ENCODE assay signal across 18 cellular contexts in the genomic region with DNA sequence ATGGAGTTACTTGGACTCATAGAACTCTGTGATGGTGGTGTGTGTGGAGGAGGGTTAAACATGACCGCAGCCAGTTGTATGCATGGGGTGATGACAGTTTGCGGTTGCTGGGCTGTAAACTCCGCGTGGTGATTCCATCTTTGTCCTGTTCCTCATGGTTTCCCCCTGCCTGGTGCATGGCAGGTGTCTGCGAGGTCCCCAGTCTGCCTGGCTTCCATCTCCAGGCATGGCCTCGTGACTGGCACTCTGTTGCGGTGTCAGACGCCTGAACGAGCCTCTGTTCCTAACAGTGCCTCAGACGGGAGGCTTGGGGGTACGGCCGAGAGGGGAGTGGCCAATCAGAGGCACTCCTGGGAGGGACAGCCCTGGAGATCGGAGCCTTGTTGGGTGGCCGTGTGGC.
"Had no signal": no experiment of that assay in that cellular context is flagged by ENCODE, and none has a peak within 500 bp of the region (broad histone marks: within the 10 kb centered on the region; RNA-seq: fewer than 3 reads in every experiment).

No MANE protein-coding gene starts in this region.

- H3K27ac ChIP-seq: body of pancreas, lower lobe of right lung, SK-N-MC, upper lobe of left lung had no signal

- ATAC-seq: activated CD4-positive, alpha-beta T cell treated with anti-CD3 and anti-CD28 coated beads for 36 hours; body of pancreas; lower lobe of right lung; natural killer cell treated with Interleukin-12 subunit alpha and Interleukin-12 subunit beta and Interleukin-15 and Interleukin-18, amount 100 ng/mL, for 72 hours; right cardiac atrium; stimulated activated naive CD8-positive, alpha-beta T cell treated with anti-CD3 and anti-CD28 coated beads, Interleukin-15, amount 100 ng/mL, for 72 hours had no signal

- H3K27me3 Mint-ChIP-seq: activated CD4-positive, alpha-beta T cell treated with anti-CD3 and anti-CD28 coated beads for 36 hours; activated naive CD8-positive, alpha-beta T cell had no signal

- H3K4me3 Mint-ChIP-seq: activated CD4-positive, alpha-beta T cell treated with anti-CD3 and anti-CD28 coated beads for 36 hours; activated naive CD8-positive, alpha-beta T cell; natural killer cell treated with Interleukin-12 subunit alpha and Interleukin-12 subunit beta and Interleukin-15 and Interleukin-18, amount 100 ng/mL, for 72 hours; stimulated activated naive CD8-positive, alpha-beta T cell treated with anti-CD3 and anti-CD28 coated beads, Interleukin-15, amount 100 ng/mL, for 72 hours had no signal

- H3K27ac Mint-ChIP-seq: activated CD4-positive, alpha-beta T cell treated with anti-CD3 and anti-CD28 coated beads for 36 hours; activated naive CD8-positive, alpha-beta T cell; natural killer cell treated with Interleukin-12 subunit alpha and Interleukin-12 subunit beta and Interleukin-15 and Interleukin-18, amount 100 ng/mL, for 72 hours; progenitor cell of endocrine pancreas; stimulated activated naive CD8-positive, alpha-beta T cell treated with anti-CD3 and anti-CD28 coated beads, Interleukin-15, amount 100 ng/mL, for 72 hours had no signal

- H3K36me3 ChIP-seq: lower lobe of right lung, upper lobe of left lung had no signal

- H3K4me1 ChIP-seq: body of pancreas, lower lobe of right lung, upper lobe of left lung had no signal

- FAIRE-seq: colon, small intestine had no signal

- DNase-seq: activated CD4-positive, alpha-beta T cell treated with anti-CD3 and anti-CD28 coated beads for 36 hours; activated CD4-positive, alpha-beta T cell treated with anti-CD3 and anti-CD28 coated beads, Interleukin-2, amount 50 U/mL, for 48 hours; body of pancreas; caudate nucleus; foreskin melanocyte; kidney glomerular epithelial cell; lower lobe of right lung; nucleus accumbens; right cardiac atrium; small intestine; stimulated activated CD4-positive, alpha-beta T cell treated with anti-CD3 and anti-CD28 coated beads, Interleukin-4, amount 100 ng/mL, for 1 hour; stimulated activated naive CD8-positive, alpha-beta T cell treated with anti-CD3 and anti-CD28 coated beads, Interleukin-15, amount 100 ng/mL, for 72 hours; upper lobe of left lung had no signal

- H3K4me1 Mint-ChIP-seq: activated CD4-positive, alpha-beta T cell treated with anti-CD3 and anti-CD28 coated beads for 36 hours; stimulated activated naive CD8-positive, alpha-beta T cell treated with anti-CD3 and anti-CD28 coated beads, Interleukin-15, amount 100 ng/mL, for 72 hours had no signal

- H3K4me3 ChIP-seq: body of pancreas, lower lobe of right lung, SK-N-MC, upper lobe of left lung had no signal

- H3K9me3 Mint-ChIP-seq: natural killer cell treated with Interleukin-12 subunit alpha and Interleukin-12 subunit beta and Interleukin-15 and Interleukin-18, amount 100 ng/mL, for 72 hours; stimulated activated naive CD8-positive, alpha-beta T cell treated with anti-CD3 and anti-CD28 coated beads, Interleukin-15, amount 100 ng/mL, for 72 hours had no signal

- H3K36me3 Mint-ChIP-seq: activated naive CD8-positive, alpha-beta T cell; natural killer cell treated with Interleukin-12 subunit alpha and Interleukin-12 subunit beta and Interleukin-15 and Interleukin-18, amount 100 ng/mL, for 72 hours had no signal

- H3K27me3 ChIP-seq: upper lobe of left lung had no signal

- H3K9me3 ChIP-seq: body of pancreas, lower lobe of right lung, upper lobe of left lung had no signal
